ENCODE assay signal across 19 cellular contexts in the genomic region with DNA sequence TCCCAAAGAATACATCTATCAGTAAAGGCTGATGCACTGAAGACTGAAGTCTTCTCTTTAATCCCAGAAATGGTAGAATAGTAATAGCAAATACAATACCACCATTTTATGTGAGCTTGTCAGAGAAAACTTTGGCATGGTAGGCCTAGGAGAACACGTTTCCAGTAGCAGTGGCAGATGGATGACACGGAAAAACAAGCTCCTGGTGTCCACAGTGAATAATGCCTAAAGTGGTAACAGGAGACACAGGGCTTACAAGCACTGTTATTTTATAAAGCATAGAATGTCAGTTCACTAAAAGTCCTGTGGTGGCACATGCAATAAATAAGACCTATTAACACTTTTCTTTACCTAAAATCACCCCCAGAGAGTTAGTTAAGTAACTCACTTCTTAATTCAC.
"Had no signal": no experiment of that assay in that cellular context is flagged by ENCODE, and none has a peak within 500 bp of the region (broad histone marks: within the 10 kb centered on the region; RNA-seq: fewer than 3 reads in every experiment).

No MANE protein-coding gene starts in this region.

- H3K27ac Mint-ChIP-seq: activated naive CD8-positive, alpha-beta T cell treated with anti-CD3 and anti-CD28 coated beads for 36 hours; stimulated activated memory B cell treated with anti-CD40 and anti-IgM and Interleukin-4, amounts not matched to agents 10 μg/mL and 1 μg/mL and 100 μg/mL, for 72 hours; type B pancreatic cell had no signal

- H3K36me3 Mint-ChIP-seq: activated naive CD8-positive, alpha-beta T cell treated with anti-CD3 and anti-CD28 coated beads for 36 hours; stimulated activated memory B cell treated with anti-CD40 and anti-IgM and Interleukin-4, amounts not matched to agents 10 μg/mL and 1 μg/mL and 100 μg/mL, for 72 hours had no signal

- H3K4me1 Mint-ChIP-seq: stimulated activated memory B cell treated with anti-CD40 and anti-IgM and Interleukin-4, amounts not matched to agents 10 μg/mL and 1 μg/mL and 100 μg/mL, for 72 hours had no signal

- H3K27me3 Mint-ChIP-seq: type B pancreatic cell had no signal

- H3K9me3 Mint-ChIP-seq: activated naive CD8-positive, alpha-beta T cell treated with anti-CD3 and anti-CD28 coated beads for 36 hours; activated T-cell treated with anti-CD3 and anti-CD28 coated beads, Interleukin-2, amount 50 U/mL, for 4 hours; stimulated activated memory B cell treated with anti-CD40 and anti-IgM and Interleukin-4, amounts not matched to agents 10 μg/mL and 1 μg/mL and 100 μg/mL, for 72 hours; type B pancreatic cell had no signal

- H3K4me3 Mint-ChIP-seq: activated naive CD8-positive, alpha-beta T cell treated with anti-CD3 and anti-CD28 coated beads for 36 hours; activated T-cell treated with anti-CD3 and anti-CD28 coated beads, Interleukin-2, amount 50 U/mL, for 4 hours; mesothelial cell of epicardium; stimulated activated memory B cell treated with anti-CD40 and anti-IgM and Interleukin-4, amounts not matched to agents 10 μg/mL and 1 μg/mL and 100 μg/mL, for 72 hours; type B pancreatic cell had no signal

- DNase-seq: activated CD4-positive, CD25-positive, alpha-beta regulatory T cell; activated gamma-delta T cell treated with Interleukin-2 at 50 U/mL for 16 hours; activated naive CD8-positive, alpha-beta T cell treated with anti-CD3 and anti-CD28 coated beads for 36 hours; activated T-cell treated with anti-CD3 and anti-CD28 coated beads, Interleukin-2, amount 50 U/mL, for 4 hours; amniotic stem cell; effector CD4-positive, alpha-beta T cell; gastrocnemius medialis; head of caudate nucleus; left lung; occipital lobe; retina; spleen; stimulated activated CD4-positive, alpha-beta T cell treated with anti-CD3 and anti-CD28 coated beads, Interleukin-4, amount 100 ng/mL, for 4 hours; T1000; testis had no signal

- ATAC-seq: esophagus mucosa; gastrocnemius medialis; left lung; stimulated activated memory B cell treated with anti-CD40 and anti-IgM and Interleukin-4, amounts not matched to agents 10 μg/mL and 1 μg/mL and 100 μg/mL, for 72 hours had no signal
